8 cellular contexts compared by ENCODE assay signal in the genomic region with DNA sequence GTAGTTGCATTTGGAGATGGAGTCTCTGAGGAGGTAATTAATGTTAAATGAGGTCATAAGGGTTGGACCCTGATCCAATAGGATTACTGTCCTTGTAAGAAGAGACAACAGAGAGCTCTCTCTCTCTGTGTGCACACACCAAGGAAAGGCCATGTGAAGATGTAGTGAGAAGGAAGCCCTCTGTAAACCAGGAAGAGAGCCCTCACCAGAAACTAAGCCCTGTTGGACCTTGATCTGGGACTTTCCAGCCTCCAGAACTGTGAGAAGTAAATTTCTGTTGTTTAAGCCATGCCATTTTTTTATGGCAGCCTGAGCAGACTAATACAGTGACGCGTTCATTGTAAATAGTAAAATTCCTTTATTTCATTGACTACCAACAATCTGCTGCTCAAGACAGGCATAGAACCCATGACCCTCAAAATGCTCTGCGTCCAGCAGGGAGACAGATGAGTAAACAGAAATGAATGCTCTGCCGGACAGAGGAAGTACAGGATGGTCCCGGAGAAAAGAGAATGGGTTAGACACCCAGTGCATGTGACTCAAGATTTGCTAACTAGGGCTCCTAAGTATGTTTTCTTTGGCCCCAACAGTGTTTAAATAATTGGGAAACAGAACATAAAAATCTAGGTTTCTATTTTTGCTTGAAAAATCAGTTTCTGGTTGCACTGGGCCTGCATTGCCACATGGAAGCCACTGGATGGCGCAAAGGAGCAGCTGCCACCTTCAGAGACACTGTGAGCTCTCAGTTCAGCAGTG. TPM values are rescaled to one million over a fixed set of nuclear protein-coding genes. Genes with fewer than 3 reads are reported as not detected.
DNase-seq lines count a peak whose midpoint lies in the region; ATAC-seq lines count a peak whose summit lies in the region.

No MANE protein-coding gene starts in this region.

- no peak overlapping the region for H3K4me3 ChIP-seq in skeletal muscle satellite cell (ENCODE audit: low read length)

- no peaks in the 10 kb centered on the region for H3K27me3 ChIP-seq in skeletal muscle satellite cell (ENCODE audit: control insufficient read depth, insufficient read depth, low read length)

- peak overlapping the region; percentile 42 for H3K9ac ChIP-seq in skeletal muscle satellite cell (ENCODE audit: low read depth, low read length)

- H3K4me1 ChIP-seq in skeletal muscle satellite cell (ENCODE audit: control insufficient read depth, insufficient read depth, low read length): peaks cover 27% of the 10 kb centered on the region

- no peaks in the 10 kb centered on the region for H3K9me3 ChIP-seq in skeletal muscle satellite cell (replicated peaks; ENCODE audit: low read length)

- DNase-seq in D341Med (ENCODE audit: low spot score) (peak; percentile 71), HT-29 (ENCODE audit: low spot score) (peak; percentile 65), amniotic epithelial cell (ENCODE audit: low read depth) (peak; percentile 87), hepatic stellate cell (ENCODE audit: low spot score) (peak; percentile 75), NCI-H345 treated with DMSO at 0.1 percent for 48 hours (lab: John Stamatoyannopoulos, UW; ENCODE audit: unreplicated experiment) (no peak), 8988T (no peak)

- no peak for ATAC-seq in HG02981 (IDR thresholded peaks at IDR 0.05; ENCODE audit: unreplicated experiment)

- peak overlapping the region; percentile 22 for H3K4me2 ChIP-seq in skeletal muscle satellite cell (ENCODE audit: low read length)

- H3K36me3 ChIP-seq in skeletal muscle satellite cell (ENCODE audit: insufficient read depth, low read length): no peaks in the 10 kb centered on the region

RNA-seq across cellular contexts. Expression of a gene that starts 37.9 kb away (rescaled TPM):
- 1.1 and 3.6 TPM in 2 replicates for total RNA-seq in HT-29 (2014; rRNA removed; shearing (Covaris generic))
- total RNA-seq in skeletal muscle satellite cell (2012; rRNA removed): 20.5 and 28.4 TPM in 2 replicates

Comparison
In these comparisons a context has a peak if more than half of its experiments do, and no peak if none do; other contexts are left out.
1. DNase-seq: peak in D341Med (single experiment), HT-29 (single experiment), amniotic epithelial cell (single experiment) and hepatic stellate cell (single experiment); none in NCI-H345 treated with DMSO at 0.1 percent for 48 hours (single experiment) and 8988T (single experiment).